ENCODE assay signal across 9 cellular contexts in the genomic region with DNA sequence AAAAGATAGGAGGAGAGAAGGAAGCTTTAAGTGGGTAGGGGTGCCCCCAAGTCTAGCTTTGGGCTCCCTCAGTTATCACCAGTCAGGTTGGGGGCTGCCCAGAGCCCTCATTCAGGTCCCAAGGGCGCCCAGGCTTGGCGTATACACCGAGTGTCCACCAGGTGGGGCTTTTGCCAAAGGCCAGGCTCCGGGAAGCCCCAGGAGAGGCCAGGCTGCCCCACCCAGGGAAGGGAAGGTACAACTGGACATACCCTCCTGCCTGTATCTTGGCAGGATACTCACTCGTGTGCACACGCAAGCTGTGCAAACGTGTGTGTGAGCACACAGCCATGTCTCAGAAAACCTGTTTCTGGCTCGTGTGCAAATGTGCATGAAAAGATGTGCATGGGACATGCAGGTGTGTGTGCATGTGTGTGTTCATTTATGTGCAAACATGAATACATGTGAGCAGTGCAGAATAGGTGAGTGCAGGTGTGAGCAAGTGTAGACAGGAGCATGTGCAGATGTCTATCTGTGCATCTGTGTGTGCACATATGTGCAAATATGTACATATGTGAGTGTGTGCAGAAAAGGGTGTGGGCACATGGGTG. TPM values are rescaled to one million over a fixed set of nuclear protein-coding genes. Genes with fewer than 3 reads are reported as not detected.
A peak's percentile ranks its signal among the peaks of the same experiment; 100 is the strongest.
DNase-seq lines count a peak whose midpoint lies in the region; ATAC-seq and TF ChIP-seq lines count a peak whose summit lies in the region.
"Had no signal": no experiment of that assay in that cellular context is flagged by ENCODE, and none has a peak within 500 bp of the region (broad histone marks: within the 10 kb centered on the region; RNA-seq: fewer than 3 reads in every experiment).

No MANE protein-coding gene starts in this region.

- 3 to 6% methylated on average over 8 of the region's 8 CpGs for WGBS in heart right ventricle, 2 donors
- 7% methylated on average over 8 of the region's 8 CpGs for WGBS in smooth muscle cell (ENCODE audit: low lambda C conversion rate)

- POLR2A ChIA-PET in Panc1 (lab: Charles Lee), result no interaction called here

- in situ Hi-C loops in Panc1 (cut with HindIII; ENCODE audit: low pct_unique_long_range_greater_than_20kb, low sequenced_read_pairs), result no loop called here

- DNase-seq in C1 segment of cervical spinal cord (lab: John Stamatoyannopoulos, UW) (peak in 8 of 14 donors; percentile 0 to 6 (median 2)), H4 (ENCODE audit: low spot score) (peak; percentile 40), Panc1 (ENCODE audit: low read depth, low spot score) (no peak), heart right ventricle (peak; percentile 42 to 49), smooth muscle cell (lab: John Stamatoyannopoulos, UW; ENCODE audit: unreplicated experiment) (no peak)
- peak; percentile 15 for DNase-seq in activated effector memory CD4-positive, alpha-beta T cell treated with Interleukin-2 at 50 U/mL for 16 hours

- CTCF ChIA-PET in Panc1 (lab: Charles Lee), result interaction anchor here (2.5 kb wide), 1 partner anchor 151 kb away, joined by 6 read pairs; no protein-coding TSS in a partner anchor

- H3K27me3 ChIP-seq in Panc1 (ENCODE audit: control insufficient read depth, insufficient read depth, low read length) (peaks cover 13% of the 10 kb centered on the region), heart right ventricle (peaks cover 0 to 62% (median 45%) of the 10 kb centered on the region in 7 donors), smooth muscle cell (ENCODE audit: low read depth) (peaks cover 43% of the 10 kb centered on the region)

- no TSS peak for BruUV-seq in Panc1 (replicated peaks; lab: Mats Ljungman, UMichigan)

- H3K79me2 ChIP-seq in smooth muscle cell (ENCODE audit: low read depth), result no peaks in the 10 kb centered on the region

- no peak overlapping the region for H3K9ac ChIP-seq in smooth muscle cell (ENCODE audit: low read depth)

- ATAC-seq in Panc1, result peak; percentile 97
- peak; percentile 72 to 90 (median 81) for ATAC-seq in heart right ventricle
- no peak for ATAC-seq in HG03135 (IDR thresholded peaks at IDR 0.05; ENCODE audit: unreplicated experiment)
- no peak for ATAC-seq in GM18498 (IDR thresholded peaks at IDR 0.05; ENCODE audit: unreplicated experiment)

- no peaks in the 10 kb centered on the region for H4K20me1 ChIP-seq in smooth muscle cell (ENCODE audit: low read depth)

- no peaks in the 10 kb centered on the region for H3K4me1 ChIP-seq in Panc1 (ENCODE audit: control insufficient read depth, insufficient read depth, low read length)
- H3K4me1 ChIP-seq in heart right ventricle, result no peaks in the 10 kb centered on the region
- no peaks in the 10 kb centered on the region for H3K4me1 ChIP-seq in smooth muscle cell (ENCODE audit: low read depth)

- no peaks in the 10 kb centered on the region for H3F3A ChIP-seq in smooth muscle cell (ENCODE audit: low read depth)

- TF ChIP-seq CTCF in Panc1 (IDR thresholded peaks at IDR 0.05) (peak; percentile 93), heart right ventricle (IDR thresholded peaks at IDR 0.05) (peak; percentile 45 to 86 (median 65)), smooth muscle cell (IDR thresholded peaks at IDR 0.05; ENCODE audit: borderline replicate concordance, insufficient read depth, poor library complexity, severe bottlenecking) (peak; percentile 62)

- H3K27ac ChIP-seq in Panc1 (ENCODE audit: low read length), result no peak overlapping the region
- H3K27ac ChIP-seq in heart right ventricle, result no peak overlapping the region
- H3K27ac ChIP-seq in smooth muscle cell (ENCODE audit: low read depth), result no peak overlapping the region

- no peak overlapping the region for H3K4me3 ChIP-seq in Panc1 (ENCODE audit: low read depth in 2 of 2, low read length in 2 of 2)
- H3K4me3 ChIP-seq in heart right ventricle, result no peak overlapping the region
- no peak overlapping the region for H3K4me3 ChIP-seq in smooth muscle cell

- H3K9me3 ChIP-seq in Panc1 (ENCODE audit: control insufficient read depth, insufficient read depth, low read depth, low read length) (no peaks in the 10 kb centered on the region), heart right ventricle (no peaks in the 10 kb centered on the region), smooth muscle cell (replicated peaks; ENCODE audit: low read depth) (no peaks in the 10 kb centered on the region)

- no peak overlapping the region for H2AFZ ChIP-seq in smooth muscle cell (ENCODE audit: low read depth)

- intact Hi-C loops in Panc1 (cut with micrococcal nuclease; ENCODE audit: unreplicated experiment) (loop anchor here (5.0 kb wide), 3 partner anchors 153 to 288 kb away; no protein-coding TSS in a partner anchor), heart right ventricle (cut with DNase I) (loop anchor here in 8 of 10 donors (2.0 to 10.0 kb wide), 7 partner anchors 141 to 289 kb away; no protein-coding TSS in a partner anchor)

- H3K4me2 ChIP-seq in smooth muscle cell, result no peak overlapping the region

- H3K36me3 ChIP-seq in Panc1 (ENCODE audit: control insufficient read depth, insufficient read depth, low read length) (no peaks in the 10 kb centered on the region), heart right ventricle (no peaks in the 10 kb centered on the region), smooth muscle cell (ENCODE audit: low read depth) (no peaks in the 10 kb centered on the region)

RNA-seq across cellular contexts. Expression of a gene that starts 9.7 kb away (rescaled TPM):
- 0.15 TPM in 1 of 2 replicates, not detected in the other for total RNA-seq in H4 (2014; rRNA removed; shearing (Covaris generic))
- 0.69 TPM for total RNA-seq in Panc1 (2021; ENCODE audit: unreplicated experiment)
- 0.51 TPM for polyA plus RNA-seq in Panc1 (2012; ENCODE audit: insufficient read length)
- total RNA-seq in heart right ventricle, result under 1 TPM in 7 of 10 donors, not detected in 3; 0.02 to 0.96 (median 0.06) TPM
- not detected for polyA plus RNA-seq in heart right ventricle
- total RNA-seq in smooth muscle cell, result not detected in 2 replicates
- polyA plus RNA-seq in smooth muscle cell, result not detected in 2 replicates
- polyA plus RNA-seq: IgD-negative memory B cell had no signal

Comparison
In these comparisons a context has a peak if more than half of its experiments do, and no peak if none do; other contexts are left out.
1. DNase-seq: peak in C1 segment of cervical spinal cord (8 of 14), H4 (single experiment), activated effector memory CD4-positive, alpha-beta T cell treated with Interleukin-2 at 50 U/mL for 16 hours (single experiment) and heart right ventricle (2 of 2); none in Panc1 (single experiment) and smooth muscle cell (single experiment).
2. ATAC-seq: peak in Panc1 (single experiment) and heart right ventricle (8 of 8); none in HG03135 (single experiment) and GM18498 (single experiment).
3. Peak in every context shown above with its lines, with median percentiles within 50 percentile points of each other: CTCF ChIP-seq.